In genomic region chr20:45456632-45457031, GRCh38 we compare ENCODE assay signal across 8 cellular contexts. TPM values are rescaled to one million over a fixed set of nuclear protein-coding genes. Genes with fewer than 3 reads are reported as not detected.
A peak's percentile ranks its signal among the peaks of the same experiment; 100 is the strongest.
DNase-seq lines count a peak whose midpoint lies in the region; ATAC-seq and TF ChIP-seq lines count a peak whose summit lies in the region.

No MANE protein-coding gene starts in this region.

- no peaks in the 10 kb centered on the region for H3K27me3 ChIP-seq in neural progenitor cell
- H3K27me3 ChIP-seq in gastrocnemius medialis = no peaks in the 10 kb centered on the region

- intact Hi-C loops in gastrocnemius medialis (cut with DNase I; ENCODE audit: low total_unique reads) = no loop called here

- H3F3A ChIP-seq in neural progenitor cell (ENCODE audit: low read depth) = no peaks in the 10 kb centered on the region

- H3K27ac ChIP-seq in neural progenitor cell = no peak overlapping the region
- H3K27ac ChIP-seq in gastrocnemius medialis = no peak overlapping the region

- H2AFZ ChIP-seq in neural progenitor cell (replicated peaks) = no peak overlapping the region

- peaks cover 6% of the 10 kb centered on the region for H3K27me3 Mint-ChIP-seq in neural progenitor cell (ENCODE audit: insufficient read depth, low read depth)

- H3K4me1 ChIP-seq in neural progenitor cell (no peaks in the 10 kb centered on the region), gastrocnemius medialis (no peaks in the 10 kb centered on the region)

- no peak for TF ChIP-seq POLR2A in gastrocnemius medialis (IDR thresholded peaks at IDR 0.05)

- H3K36me3 ChIP-seq in neural progenitor cell (no peaks in the 10 kb centered on the region), gastrocnemius medialis (no peaks in the 10 kb centered on the region)

- H3K79me2 ChIP-seq in neural progenitor cell (ENCODE audit: low read depth) = no peaks in the 10 kb centered on the region

- H3K4me3 ChIP-seq in neural progenitor cell (no peak overlapping the region), gastrocnemius medialis (no peak overlapping the region)

- H4K20me1 ChIP-seq in neural progenitor cell (ENCODE audit: low read depth) = no peaks in the 10 kb centered on the region

- no peak overlapping the region for H3K9ac ChIP-seq in neural progenitor cell

- ATAC-seq in GM21367 (IDR thresholded peaks at IDR 0.05; ENCODE audit: unreplicated experiment) = no peak
- no peak for ATAC-seq in gastrocnemius medialis

- no peaks in the 10 kb centered on the region for H3K9me3 Mint-ChIP-seq in neural progenitor cell

- H3K36me3 Mint-ChIP-seq in neural progenitor cell = no peaks in the 10 kb centered on the region

- in situ Hi-C loops in gastrocnemius medialis (cut with MboI; ENCODE audit: low sequenced_read_pairs in 4 of 4) = no loop called here

- DNase-seq in NOMO-1 treated with DMSO at 0.1 percent for 48 hours (lab: John Stamatoyannopoulos, UW; ENCODE audit: unreplicated experiment) (peak; percentile 33), NOMO-1 treated with dmso at 0.1 percent for 144 hours (lab: John Stamatoyannopoulos, UW; ENCODE audit: unreplicated experiment) (no peak), NCI-H1092 treated with DMSO at 0.1 percent for 48 hours (lab: John Stamatoyannopoulos, UW) (peak; percentile 42), amniotic epithelial cell (ENCODE audit: low read depth) (peak; percentile 9), neural progenitor cell (ENCODE audit: low spot score) (peak; percentile 64), gastrocnemius medialis (no peak), HK-2 (ENCODE audit: unreplicated experiment) (no peak)

- no peak overlapping the region for H3K4me3 Mint-ChIP-seq in neural progenitor cell

- H3K9me3 ChIP-seq in neural progenitor cell (ENCODE audit: low read depth) (no peaks in the 10 kb centered on the region), gastrocnemius medialis (no peaks in the 10 kb centered on the region)

- H3K4me2 ChIP-seq in neural progenitor cell = no peak overlapping the region

- TF ChIP-seq CTCF in neural progenitor cell (IDR thresholded peaks at IDR 0.05) (peak; percentile 65), gastrocnemius medialis (IDR thresholded peaks at IDR 0.05 in 4 of 5, conservative IDR thresholded peaks at IDR 0.05 in 1 of 5) (no peak)

- no peaks in the 10 kb centered on the region for H3K4me1 Mint-ChIP-seq in neural progenitor cell

- no peak overlapping the region for H3K27ac Mint-ChIP-seq in neural progenitor cell

RNA-seq across cellular contexts. Expression of gene WFDC2, which starts 12.9 kb away (rescaled TPM):
- total RNA-seq in neural progenitor cell (ENCODE audit: low replicate concordance) = 2.7 and 5.8 TPM in 2 replicates
- not detected for total RNA-seq in gastrocnemius medialis

RNA-seq across cellular contexts. Expression of gene PIGT, which starts 40.7 kb away (rescaled TPM):
- total RNA-seq in neural progenitor cell (ENCODE audit: low replicate concordance) = 24.5 and 57.3 TPM in 2 replicates
- 100 to 1,000 TPM in 1 of 4 donors, 10 to 100 TPM in 3; 45.9 to 118 (median 94.2) TPM for total RNA-seq in gastrocnemius medialis

RNA-seq across cellular contexts. Expression of gene DBNDD2, which starts 48.5 kb away (rescaled TPM):
- 10.2 and 15.1 TPM in 2 replicates for total RNA-seq in neural progenitor cell (ENCODE audit: low replicate concordance)
- total RNA-seq in gastrocnemius medialis = 100 to 1,000 TPM in 3 of 4 donors, 10 to 100 TPM in 1; 99.5 to 155 (median 121) TPM

RNA-seq across cellular contexts. Expression of gene SPINT3, which starts 58.8 kb away (rescaled TPM):
- total RNA-seq in neural progenitor cell (ENCODE audit: low replicate concordance) (not detected in 2 replicates), gastrocnemius medialis (not detected)

Comparison
In these comparisons a context has a peak if more than half of its experiments do, and no peak if none do; other contexts are left out.
1. DNase-seq: peak in NOMO-1 treated with DMSO at 0.1 percent for 48 hours (single experiment), NCI-H1092 treated with DMSO at 0.1 percent for 48 hours (single experiment), amniotic epithelial cell (single experiment) and neural progenitor cell (single experiment); none in NOMO-1 treated with dmso at 0.1 percent for 144 hours (single experiment), gastrocnemius medialis (0 of 2) and HK-2 (single experiment).